Comparison of ENCODE assay signal across 20 cellular contexts in genomic region chr1:206826409-206826808, GRCh38. TPM values are rescaled to one million over a fixed set of nuclear protein-coding genes. Genes with fewer than 3 reads are reported as not detected.
A peak's percentile ranks its signal among the peaks of the same experiment; 100 is the strongest.
DNase-seq lines count a peak whose midpoint lies in the region; ATAC-seq, FAIRE-seq and TF ChIP-seq lines count a peak whose summit lies in the region.
"Had no signal": no experiment of that assay in that cellular context is flagged by ENCODE, and none has a peak within 500 bp of the region (broad histone marks: within the 10 kb centered on the region; RNA-seq: fewer than 3 reads in every experiment).

No MANE protein-coding gene starts in this region.

- H3K9me3 Mint-ChIP-seq in astrocyte (ENCODE audit: unreplicated experiment), result peaks cover 5% of the 10 kb centered on the region
- H3K9me3 Mint-ChIP-seq: brain had no signal

- H3K4me1 ChIP-seq in astrocyte (ENCODE audit: insufficient read depth, low read length) (peaks cover 4% of the 10 kb centered on the region), small intestine (ENCODE audit: control insufficient read depth in 2 of 2, insufficient read depth in 1 of 2, low read depth in 1 of 2, low read length in 1 of 2) (no peaks in the 10 kb centered on the region), tibial nerve (peaks cover 0 to 8% (median 3%) of the 10 kb centered on the region in 4 donors)

- H3K36me3 ChIP-seq in astrocyte (ENCODE audit: insufficient read depth, low read length) (no peaks in the 10 kb centered on the region), small intestine (ENCODE audit: control insufficient read depth in 2 of 2, insufficient read depth in 2 of 2, low read length in 2 of 2) (no peaks in the 10 kb centered on the region), tibial nerve (no peaks in the 10 kb centered on the region)
- H3K36me3 ChIP-seq: spleen had no signal

- no peaks in the 10 kb centered on the region for H3K36me3 Mint-ChIP-seq in astrocyte (ENCODE audit: low read depth, unreplicated experiment)
- H3K36me3 Mint-ChIP-seq: brain had no signal

- no peaks in the 10 kb centered on the region for H4K20me1 ChIP-seq in astrocyte (ENCODE audit: insufficient read depth, low read length)

- peak; percentile 17 for ATAC-seq in omental fat pad (ENCODE audit: low FRiP score)
- ATAC-seq: left ventricle myocardium superior had no signal

- TF ChIP-seq POLR2A in tibial nerve (IDR thresholded peaks at IDR 0.05), result no peak

- no peak overlapping the region for H3K4me3 ChIP-seq in astrocyte (ENCODE audit: insufficient read depth, low read depth, low read length)
- H3K4me3 ChIP-seq in small intestine (ENCODE audit: low read depth in 1 of 2, low read length in 2 of 2), result no peak overlapping the region
- no peak overlapping the region for H3K4me3 ChIP-seq in tibial nerve
- H3K4me3 ChIP-seq: spleen, testis had no signal

- peaks cover 12% of the 10 kb centered on the region for H3K27me3 Mint-ChIP-seq in astrocyte (ENCODE audit: low read depth, unreplicated experiment)

- H3K4me1 Mint-ChIP-seq in astrocyte (ENCODE audit: low read depth, unreplicated experiment), result peaks cover 17% of the 10 kb centered on the region

- peaks cover 7% of the 10 kb centered on the region for H3K27me3 ChIP-seq in astrocyte (ENCODE audit: insufficient read depth, low read length)
- H3K27me3 ChIP-seq in small intestine (ENCODE audit: control insufficient read depth in 2 of 2, insufficient read depth in 2 of 2, low read length in 2 of 2), result no peaks in the 10 kb centered on the region
- no peaks in the 10 kb centered on the region for H3K27me3 ChIP-seq in tibial nerve
- H3K27me3 ChIP-seq: spleen, testis had no signal

- TF ChIP-seq EP300 in tibial nerve (IDR thresholded peaks at IDR 0.05), result no peak

- H3K27ac Mint-ChIP-seq in astrocyte (ENCODE audit: unreplicated experiment), result no peak overlapping the region

- DNase-seq in NCI-H1417 (lab: John Stamatoyannopoulos, UW) (peak in 2 of 3 experiments; percentile 31 to 95), NCI-H1417 treated with DMSO at 0.1 percent for 48 hours (lab: John Stamatoyannopoulos, UW) (no peak), NCI-H187 treated with DMSO at 0.1 percent for 48 hours (lab: John Stamatoyannopoulos, UW) (peak; percentile 86), astrocyte (ENCODE audit: low read depth) (no peak), omental fat pad (ENCODE audit: low spot score) (no peak), small intestine (no peak), amygdala (lab: John Stamatoyannopoulos, UW) (no peak), tibial nerve (ENCODE audit: low spot score in 2 of 2) (no peak)
- DNase-seq: 8988T, GOT3, hypothalamus, left ventricle myocardium superior, NCI-H1048, spleen, testis had no signal

- H3K4me2 ChIP-seq in astrocyte (ENCODE audit: low read length), result no peak overlapping the region

- H3K9me3 ChIP-seq in astrocyte (ENCODE audit: insufficient read depth, low read depth, low read length) (no peaks in the 10 kb centered on the region), small intestine (ENCODE audit: control insufficient read depth, low read depth) (no peaks in the 10 kb centered on the region), tibial nerve (no peaks in the 10 kb centered on the region)
- H3K9me3 ChIP-seq: spleen, testis had no signal

- TF ChIP-seq CTCF in astrocyte (IDR thresholded peaks at IDR 0.05; ENCODE audit: insufficient read depth, low read depth, low read length) (no peak), omental fat pad (IDR thresholded peaks at IDR 0.05) (no peak), tibial nerve (IDR thresholded peaks at IDR 0.05) (no peak)

- no peak overlapping the region for H3K9ac ChIP-seq in astrocyte (ENCODE audit: low read length)

- H2AFZ ChIP-seq in astrocyte (ENCODE audit: low read depth, low read length), result peak overlapping the region; percentile 23

- FAIRE-seq in astrocyte (lab: Jason Lieb, UNC), result no peak
- no peak for FAIRE-seq in small intestine (lab: Jason Lieb, UNC)
- FAIRE-seq: D721Med, endometrium had no signal

- no peak overlapping the region for H3K4me3 Mint-ChIP-seq in astrocyte (ENCODE audit: unreplicated experiment)
- H3K4me3 Mint-ChIP-seq: brain had no signal

- 59 to 66% (median 62%) methylated on average over 5 of the region's 5 CpGs for WGBS in small intestine, 3 donors
- WGBS in tibial nerve, 2 donors, result 59 to 63% methylated on average over 5 of the region's 5 CpGs

- H3K27ac ChIP-seq in astrocyte (ENCODE audit: low read depth, low read length) (no peak overlapping the region), small intestine (ENCODE audit: low read depth in 1 of 2, low read length in 1 of 2) (no peak overlapping the region), tibial nerve (no peak overlapping the region)
- H3K27ac ChIP-seq: spleen, testis had no signal

- no peaks in the 10 kb centered on the region for H3K79me2 ChIP-seq in astrocyte (ENCODE audit: insufficient read depth, low read length)

RNA-seq across cellular contexts. Expression of gene IL20, which starts 39.0 kb away (rescaled TPM):
- total RNA-seq in astrocyte (not detected in 2 replicates), omental fat pad (1 to 10 TPM in 2 of 4 donors, under 1 TPM in 1, not detected in 1; 0.82 to 8.6 (median 8.2) TPM), tibial nerve (not detected)
- not detected for polyA plus RNA-seq in small intestine
- total RNA-seq: left ventricle myocardium superior; spleen; T-helper 2 cell treated with Interferon-gamma antibody and Interleukin-4, amounts not matched to agents 100 ng/mL and 5 ng/mL, for 36 hours had no signal
- polyA plus RNA-seq: neural cell, spleen had no signal

RNA-seq across cellular contexts. Expression of gene IL10, which starts 54.1 kb away (rescaled TPM):
- total RNA-seq in astrocyte (not detected in 2 replicates), omental fat pad (10 to 100 TPM; 10.9 to 34.4 (median 28.7) TPM), tibial nerve (1 to 10 TPM in 2 of 4 donors, under 1 TPM in 1, not detected in 1; 0.78 to 4.8 (median 1.1) TPM)
- 1 to 10 TPM in 1 of 3 donors, under 1 TPM in 1, not detected in 1; 0.54 to 5.1 TPM for polyA plus RNA-seq in small intestine
- polyA plus RNA-seq: neural cell had no signal

RNA-seq across cellular contexts. Expression of gene IL19, which starts 55.8 kb away (rescaled TPM):
- total RNA-seq in astrocyte, result 0.23 TPM in 1 of 2 replicates, not detected in the other
- total RNA-seq in omental fat pad, result under 1 TPM in 1 of 4 donors, not detected in 3; 0.60 TPM
- not detected for polyA plus RNA-seq in small intestine
- total RNA-seq in tibial nerve, result not detected
- total RNA-seq: left ventricle myocardium superior; T-helper 2 cell treated with Interferon-gamma antibody and Interleukin-4, amounts not matched to agents 100 ng/mL and 5 ng/mL, for 36 hours; testis had no signal
- polyA plus RNA-seq: neural cell had no signal

Comparison
In these comparisons a context has a peak if more than half of its experiments do, and no peak if none do; other contexts are left out.
1. DNase-seq: peak in NCI-H1417 (2 of 3) and NCI-H187 treated with DMSO at 0.1 percent for 48 hours (single experiment); none in NCI-H1417 treated with DMSO at 0.1 percent for 48 hours (single experiment), astrocyte (single experiment), omental fat pad (single experiment), small intestine (single experiment), amygdala (0 of 56) and tibial nerve (0 of 2).